ENCODE assay signal across 12 cellular contexts in genomic region chr11:78040691-78041379, GRCh38. TPM values are rescaled to one million over a fixed set of nuclear protein-coding genes. Genes with fewer than 3 reads are reported as not detected.
A peak's percentile ranks its signal among the peaks of the same experiment; 100 is the strongest.
DNase-seq lines count a peak whose midpoint lies in the region; ATAC-seq and TF ChIP-seq lines count a peak whose summit lies in the region.
"Had no signal": no experiment of that assay in that cellular context is flagged by ENCODE, and none has a peak within 500 bp of the region (broad histone marks: within the 10 kb centered on the region; RNA-seq: fewer than 3 reads in every experiment).

No MANE protein-coding gene starts in this region.

- TSS peak; percentile 68 for BruUV-seq in PC-9 (replicated peaks; lab: Mats Ljungman, UMichigan)

- no peaks in the 10 kb centered on the region for H3K79me2 ChIP-seq in PC-9 (ENCODE audit: low read depth)

- no peaks in the 10 kb centered on the region for H3K27me3 Mint-ChIP-seq in activated CD8-positive, alpha-beta T cell treated with anti-CD3 and anti-CD28 coated beads for 36 hours
- H3K27me3 Mint-ChIP-seq in activated CD8-positive, alpha-beta T cell treated with anti-CD3 and anti-CD28 coated beads, Interleukin-2, amount 10 ng/mL, durations not matched to agents 7 days and 5 days (ENCODE audit: low read depth), result no peaks in the 10 kb centered on the region

- H3K36me3 Mint-ChIP-seq in activated CD8-positive, alpha-beta T cell treated with anti-CD3 and anti-CD28 coated beads for 36 hours (ENCODE audit: low read depth), result no peaks in the 10 kb centered on the region
- H3K36me3 Mint-ChIP-seq in activated CD8-positive, alpha-beta T cell treated with anti-CD3 and anti-CD28 coated beads, Interleukin-2, amount 10 ng/mL, durations not matched to agents 7 days and 5 days (ENCODE audit: low read depth), result no peaks in the 10 kb centered on the region
- H3K36me3 Mint-ChIP-seq: stimulated activated naive B cell treated with anti-CD40 and anti-IgM and Interleukin-4, amounts not matched to agents 10 μg/mL and 1 μg/mL and 100 μg/mL, for 72 hours had no signal

- H3K4me3 ChIP-seq in PC-9 (no peak overlapping the region), esophagus muscularis mucosa (no peak overlapping the region), stomach (no peak overlapping the region)
- H3K4me3 ChIP-seq: GM12878 had no signal

- H3K9me3 ChIP-seq in PC-9 (ENCODE audit: insufficient read depth, low read depth) (no peaks in the 10 kb centered on the region), esophagus muscularis mucosa (no peaks in the 10 kb centered on the region), stomach (no peaks in the 10 kb centered on the region)

- H4K20me1 ChIP-seq in PC-9 (ENCODE audit: insufficient read depth), result no peaks in the 10 kb centered on the region

- intact Hi-C loops in activated CD8-positive, alpha-beta T cell treated with anti-CD3 and anti-CD28 coated beads for 36 hours (cut with micrococcal nuclease), result no loop called here
- intact Hi-C loops in PC-9 (cut with micrococcal nuclease; ENCODE audit: unreplicated experiment) (loop anchor here (1.0 to 10.0 kb wide), 2 partner anchors 11 to 374 kb away; partner anchors contain the start of gene GAB2), esophagus muscularis mucosa (cut with DNase I) (no loop called here), stomach (cut with DNase I; ENCODE audit: low total_unique reads) (no loop called here)

- H3K36me3 ChIP-seq in PC-9 (ENCODE audit: low read depth) (no peaks in the 10 kb centered on the region), esophagus muscularis mucosa (no peaks in the 10 kb centered on the region), stomach (no peaks in the 10 kb centered on the region)

- ATAC-seq in activated CD8-positive, alpha-beta T cell treated with anti-CD3 and anti-CD28 coated beads for 36 hours, result peak; percentile 28
- ATAC-seq in activated CD8-positive, alpha-beta T cell treated with anti-CD3 and anti-CD28 coated beads, Interleukin-2, amount 10 ng/mL, durations not matched to agents 7 days and 5 days, result no peak
- ATAC-seq in HG03521 (IDR thresholded peaks at IDR 0.05; ENCODE audit: unreplicated experiment), result no peak

- peaks cover 21% of the 10 kb centered on the region for H3K4me1 Mint-ChIP-seq in activated CD8-positive, alpha-beta T cell treated with anti-CD3 and anti-CD28 coated beads for 36 hours (ENCODE audit: low read depth)
- peaks cover 19% of the 10 kb centered on the region for H3K4me1 Mint-ChIP-seq in activated CD8-positive, alpha-beta T cell treated with anti-CD3 and anti-CD28 coated beads, Interleukin-2, amount 10 ng/mL, durations not matched to agents 7 days and 5 days (ENCODE audit: low read depth)

- H3F3A ChIP-seq in PC-9 (ENCODE audit: insufficient read depth, low read depth), result peaks cover 42% of the 10 kb centered on the region; the same call in 1 of the 2 replicates

- H3K27ac Mint-ChIP-seq in activated CD8-positive, alpha-beta T cell treated with anti-CD3 and anti-CD28 coated beads for 36 hours, result no peak overlapping the region
- H3K27ac Mint-ChIP-seq in activated CD8-positive, alpha-beta T cell treated with anti-CD3 and anti-CD28 coated beads, Interleukin-2, amount 10 ng/mL, durations not matched to agents 7 days and 5 days, result no peak overlapping the region

- no peaks in the 10 kb centered on the region for H3K9me3 Mint-ChIP-seq in activated CD8-positive, alpha-beta T cell treated with anti-CD3 and anti-CD28 coated beads for 36 hours
- H3K9me3 Mint-ChIP-seq in activated CD8-positive, alpha-beta T cell treated with anti-CD3 and anti-CD28 coated beads, Interleukin-2, amount 10 ng/mL, durations not matched to agents 7 days and 5 days (ENCODE audit: insufficient read depth), result no peaks in the 10 kb centered on the region
- H3K9me3 Mint-ChIP-seq: memory B cell; stimulated activated naive B cell treated with anti-CD40 and anti-IgM and Interleukin-4, amounts not matched to agents 10 μg/mL and 1 μg/mL and 100 μg/mL, for 72 hours had no signal

- no peak overlapping the region for H2AFZ ChIP-seq in PC-9

- TF ChIP-seq EP300 in esophagus muscularis mucosa (IDR thresholded peaks at IDR 0.05) (no peak), stomach (IDR thresholded peaks at IDR 0.05) (no peak)

- H3K27ac ChIP-seq in PC-9, result peak overlapping the region; percentile 90
- peak overlapping the region in 3 of 4 donors; percentile 57 to 71 (median 70) for H3K27ac ChIP-seq in esophagus muscularis mucosa (replicated peaks in 1 of 4)
- H3K27ac ChIP-seq in stomach, result peak overlapping the region in 4 of 5 donors; percentile 68 to 85 (median 73)

- POLR2A ChIA-PET in activated CD8-positive, alpha-beta T cell treated with anti-CD3 and anti-CD28 coated beads for 36 hours (lab: Charles Lee), result interaction anchor here (0.6 to 1.5 kb wide), 2 partner anchors 46 to 1792 kb away, joined by 3 to 5 read pairs; partner anchors contain the start of gene INTS4
- POLR2A ChIA-PET in activated CD8-positive, alpha-beta T cell treated with anti-CD3 and anti-CD28 coated beads, Interleukin-2, amount 10 ng/mL, durations not matched to agents 7 days and 5 days (lab: Charles Lee), result interaction anchor here (1.1 kb wide), 1 partner anchor 18 kb away, joined by 3 read pairs; no protein-coding TSS in a partner anchor
- POLR2A ChIA-PET in PC-9 (lab: Charles Lee; ENCODE audit: unreplicated experiment), result interaction anchor here (0.7 kb wide), 2 partner anchors 46 to 463 kb away, joined by 3 to 5 read pairs; no protein-coding TSS in a partner anchor

- WGBS in esophagus muscularis mucosa, result 98% methylated on average over 13 of the region's 15 CpGs
- WGBS in stomach, 5 donors, result 86 to 95% (median 88%) methylated on average over 13 to 15 of the region's 15 CpGs

- TF ChIP-seq CTCF in activated CD8-positive, alpha-beta T cell treated with anti-CD3 and anti-CD28 coated beads for 36 hours (IDR thresholded peaks at IDR 0.05), result no peak
- TF ChIP-seq CTCF in PC-9 (conservative IDR thresholded peaks at IDR 0.05), result no peak
- no peak for TF ChIP-seq CTCF in esophagus muscularis mucosa (IDR thresholded peaks at IDR 0.05)
- no peak for TF ChIP-seq CTCF in stomach (IDR thresholded peaks at IDR 0.05)

- H3K4me2 ChIP-seq in PC-9, result peak overlapping the region; percentile 85

- peaks cover 54% of the 10 kb centered on the region for H3K4me1 ChIP-seq in PC-9 (replicated peaks; ENCODE audit: insufficient read depth)
- H3K4me1 ChIP-seq in esophagus muscularis mucosa, result peaks cover 11 to 28% (median 26%) of the 10 kb centered on the region in 4 donors
- peaks cover 52 to 58% (median 55%) of the 10 kb centered on the region in 4 donors for H3K4me1 ChIP-seq in stomach

- H3K27me3 ChIP-seq in PC-9 (ENCODE audit: insufficient read depth, low read depth), result no peaks in the 10 kb centered on the region
- H3K27me3 ChIP-seq in esophagus muscularis mucosa, result no peaks in the 10 kb centered on the region
- no peaks in the 10 kb centered on the region for H3K27me3 ChIP-seq in stomach

- CTCF ChIA-PET in activated CD8-positive, alpha-beta T cell treated with anti-CD3 and anti-CD28 coated beads for 36 hours (lab: Charles Lee), result interaction anchor here (1.7 to 3.1 kb wide), 3 partner anchors 11 to 46 kb away, joined by 5 to 10 read pairs (median 8); partner anchors contain the start of gene INTS4
- CTCF ChIA-PET in activated CD8-positive, alpha-beta T cell treated with anti-CD3 and anti-CD28 coated beads, Interleukin-2, amount 10 ng/mL, durations not matched to agents 7 days and 5 days (lab: Charles Lee), result interaction anchor here (1.4 kb wide), 1 partner anchor 46 kb away, joined by 4 read pairs; no protein-coding TSS in a partner anchor
- CTCF ChIA-PET in PC-9 (lab: Charles Lee), result interaction anchor here (0.6 to 1.2 kb wide), 2 partner anchors 10 to 46 kb away, joined by 3 to 6 read pairs; partner anchors contain the start of gene INTS4

- TF ChIP-seq POLR2A in esophagus muscularis mucosa (IDR thresholded peaks at IDR 0.05; ENCODE audit: low read depth) (no peak), stomach (IDR thresholded peaks at IDR 0.05) (no peak)

- no peak overlapping the region for H3K4me3 Mint-ChIP-seq in activated CD8-positive, alpha-beta T cell treated with anti-CD3 and anti-CD28 coated beads for 36 hours
- H3K4me3 Mint-ChIP-seq in activated CD8-positive, alpha-beta T cell treated with anti-CD3 and anti-CD28 coated beads, Interleukin-2, amount 10 ng/mL, durations not matched to agents 7 days and 5 days, result no peak overlapping the region

- DNase-seq in activated CD8-positive, alpha-beta T cell treated with anti-CD3 and anti-CD28 coated beads for 36 hours, result peak; percentile 52
- no peak for DNase-seq in activated CD8-positive, alpha-beta T cell treated with anti-CD3 and anti-CD28 coated beads, Interleukin-2, amount 10 ng/mL, durations not matched to agents 7 days and 5 days
- DNase-seq in PC-9 (peak in 1 of 2 experiments; percentile 54), esophagus muscularis mucosa (ENCODE audit: extremely low spot score) (no peak), stomach (no peak), NCI-H187 (lab: John Stamatoyannopoulos, UW) (no peak), hippocampal formation (lab: John Stamatoyannopoulos, UW) (no peak)
- DNase-seq: stimulated activated naive B cell treated with anti-CD40 and anti-IgM and Interleukin-4, amounts not matched to agents 10 μg/mL and 1 μg/mL and 100 μg/mL, for 72 hours had no signal

- H3K9me2 ChIP-seq in PC-9 (ENCODE audit: insufficient read depth), result no peaks in the 10 kb centered on the region

RNA-seq across cellular contexts. Expression of gene KCTD14, which starts 17.8 kb away (rescaled TPM):
- under 1 TPM in 1 of 2 experiments, not detected in 1; 0.16 TPM for total RNA-seq in activated CD8-positive, alpha-beta T cell treated with anti-CD3 and anti-CD28 coated beads for 36 hours
- under 1 TPM; 0.21 to 0.47 TPM for total RNA-seq in activated CD8-positive, alpha-beta T cell treated with anti-CD3 and anti-CD28 coated beads, Interleukin-2, amount 10 ng/mL, durations not matched to agents 7 days and 5 days
- total RNA-seq in PC-9 (2021), result 12.0 and 21.3 TPM in 2 replicates
- 1 to 10 TPM in 3 of 4 donors, under 1 TPM in 1; 0.83 to 2.6 (median 1.3) TPM for total RNA-seq in esophagus muscularis mucosa
- 10 to 100 TPM in 4 of 5 donors, 1 to 10 TPM in 1; 2.3 to 62.0 (median 14.7) TPM for total RNA-seq in stomach
- 10 to 100 TPM in 2 of 3 donors, 1 to 10 TPM in 1; 8.9 to 27.2 (median 13.3) TPM for polyA plus RNA-seq in stomach

RNA-seq across cellular contexts. Expression of gene THRSP, which starts 22.8 kb away (rescaled TPM):
- not detected for total RNA-seq in activated CD8-positive, alpha-beta T cell treated with anti-CD3 and anti-CD28 coated beads for 36 hours
- total RNA-seq in activated CD8-positive, alpha-beta T cell treated with anti-CD3 and anti-CD28 coated beads, Interleukin-2, amount 10 ng/mL, durations not matched to agents 7 days and 5 days, result not detected
- total RNA-seq in PC-9 (2021) (0.72 TPM in 1 of 2 replicates, not detected in the other), esophagus muscularis mucosa (not detected), stomach (under 1 TPM in 1 of 5 donors, not detected in 4; 0.55 TPM)
- polyA plus RNA-seq in stomach, result 1 to 10 TPM in 1 of 3 donors, under 1 TPM in 1, not detected in 1; 0.33 to 1.4 TPM
- total RNA-seq: GM12878 had no signal
- polyA plus RNA-seq: BJ had no signal

RNA-seq across cellular contexts. Expression of gene NDUFC2, which starts 38.8 kb away (rescaled TPM):
- total RNA-seq in activated CD8-positive, alpha-beta T cell treated with anti-CD3 and anti-CD28 coated beads for 36 hours, result 100 to 1,000 TPM; 169 to 179 TPM
- total RNA-seq in activated CD8-positive, alpha-beta T cell treated with anti-CD3 and anti-CD28 coated beads, Interleukin-2, amount 10 ng/mL, durations not matched to agents 7 days and 5 days, result 100 to 1,000 TPM; 193 TPM
- 380 and 394 TPM in 2 replicates for total RNA-seq in PC-9 (2021)
- total RNA-seq in esophagus muscularis mucosa, result 100 to 1,000 TPM in 2 of 4 donors, 10 to 100 TPM in 2; 65.1 to 116 (median 91.1) TPM
- 100 to 1,000 TPM in 2 of 5 donors, 10 to 100 TPM in 2, not detected in 1; 53.6 to 336 (median 92.4) TPM for total RNA-seq in stomach
- 100 to 1,000 TPM; 110 to 121 (median 119) TPM for polyA plus RNA-seq in stomach

RNA-seq across cellular contexts. Expression of gene INTS4, which starts 46.4 kb away (rescaled TPM):
- 10 to 100 TPM; 44.4 to 45.8 TPM for total RNA-seq in activated CD8-positive, alpha-beta T cell treated with anti-CD3 and anti-CD28 coated beads for 36 hours
- total RNA-seq in activated CD8-positive, alpha-beta T cell treated with anti-CD3 and anti-CD28 coated beads, Interleukin-2, amount 10 ng/mL, durations not matched to agents 7 days and 5 days, result 10 to 100 TPM; 45.1 to 51.2 TPM
- total RNA-seq in PC-9 (2021) (43.9 and 53.8 TPM in 2 replicates), esophagus muscularis mucosa (10 to 100 TPM; 13.3 to 34.1 (median 15.2) TPM), stomach (10 to 100 TPM; 10.7 to 92.8 (median 30.0) TPM)
- polyA plus RNA-seq in stomach, result 10 to 100 TPM; 12.4 to 16.9 (median 13.3) TPM
